8 cellular contexts compared by ENCODE assay signal in the genomic region with DNA sequence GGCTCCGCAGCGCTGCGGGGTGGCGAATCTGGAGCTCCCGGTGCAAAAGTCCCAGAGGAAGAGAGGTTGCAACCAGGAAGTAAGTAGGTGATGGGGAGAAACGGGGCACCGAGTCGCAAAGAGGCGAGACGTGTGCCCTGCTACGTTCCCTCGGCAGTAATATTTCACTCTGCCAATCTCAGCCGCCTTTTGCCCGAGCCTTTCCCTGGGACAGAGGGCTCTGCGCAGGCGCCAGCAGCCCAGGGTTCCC. TPM values are rescaled to one million over a fixed set of nuclear protein-coding genes. Genes with fewer than 3 reads are reported as not detected.
DNase-seq lines count a peak whose midpoint lies in the region; TF ChIP-seq lines count a peak whose summit lies in the region.

A gene (minus strand): TSS at position 171 of the 250 bp plus-strand sequence. CDS start 495 bp downstream, outside the sequence.

- POLR2A ChIA-PET in CD4-positive, alpha-beta memory T cell (lab: Charles Lee; ENCODE audit: partially characterized antibody) = interaction anchor here (0.7 to 16.2 kb wide), 18 partner anchors 9 to 227 kb away, joined by 3 to 494 read pairs (median 7); a partner anchor contains a TSS
- POLR2A ChIA-PET in PC-9 (lab: Charles Lee; ENCODE audit: unreplicated experiment) = interaction anchor here (0.6 to 1.4 kb wide), 7 partner anchors 13 to 87 kb away, joined by 3 to 11 read pairs (median 5); a partner anchor contains a TSS

- peak within 1 kb of the TSS; percentile 80 to 99 (median 98) for H3K4me3 Mint-ChIP-seq in CD4-positive, alpha-beta memory T cell
- H3K4me3 Mint-ChIP-seq in neural crest cell = peak within 1 kb of the TSS; percentile 85

- no TSS peak for BruUV-seq in PC-9 (replicated peaks; lab: Mats Ljungman, UMichigan)

- peak within 1 kb of the TSS; percentile 92 for H3K27ac ChIP-seq in CD4-positive, alpha-beta memory T cell (ENCODE audit: low read depth, low read length)
- peak within 1 kb of the TSS; percentile 81 for H3K27ac ChIP-seq in PC-9
- peak within 1 kb of the TSS; percentile 96 to 100 for H3K27ac ChIP-seq in esophagus (ENCODE audit: low read depth in 2 of 2, low read length in 1 of 2)

- no peaks in the 10 kb centered on the region for H4K20me1 ChIP-seq in PC-9 (ENCODE audit: insufficient read depth)

- peaks cover 22 to 27% of the 10 kb centered on the region in 2 donors for H3K36me3 Mint-ChIP-seq in CD4-positive, alpha-beta memory T cell
- peaks cover 2% of the 10 kb centered on the region for H3K36me3 Mint-ChIP-seq in neural crest cell (ENCODE audit: low read depth)

- peaks cover 23% of the 10 kb centered on the region for H3K79me2 ChIP-seq in PC-9 (ENCODE audit: low read depth)

- DNase-seq in CD4-positive, alpha-beta memory T cell = no peak
- DNase-seq in PC-9 = no peak
- no peak for DNase-seq in neural crest cell (ENCODE audit: low read depth, low spot score)
- no peak for DNase-seq in SK-N-DZ (ENCODE audit: low spot score)
- no peak for DNase-seq in NCI-H1105 treated with DMSO at 0.1 percent for 48 hours (lab: John Stamatoyannopoulos, UW)
- no peak for DNase-seq in putamen (ENCODE audit: low spot score)
- DNase-seq in activated CD4-positive, alpha-beta T cell treated with anti-CD3 and anti-CD28 coated beads for 48 hours = no peak

- peaks cover 32% of the 10 kb centered on the region for H3F3A ChIP-seq in PC-9 (ENCODE audit: insufficient read depth, low read depth)

- CTCF ChIA-PET in CD4-positive, alpha-beta memory T cell (lab: Charles Lee; ENCODE audit: partially characterized antibody) = interaction anchor here (0.5 to 21.9 kb wide), 8 partner anchors 11 to 91 kb away, joined by 3 to 543 read pairs (median 6); a partner anchor contains a TSS
- CTCF ChIA-PET in PC-9 (lab: Charles Lee) = interaction anchor here (1.4 kb wide), 1 partner anchor 13 kb away, joined by 8 read pairs; no protein-coding TSS in a partner anchor

- peak within 1 kb of the TSS; percentile 86 to 99 (median 94) for H3K27ac Mint-ChIP-seq in CD4-positive, alpha-beta memory T cell
- H3K27ac Mint-ChIP-seq in neural crest cell (ENCODE audit: unreplicated experiment) = peak within 1 kb of the TSS; percentile 16

- H3K27me3 ChIP-seq in CD4-positive, alpha-beta memory T cell (ENCODE audit: insufficient read depth, low read length) = no peaks in the 10 kb centered on the region
- no peaks in the 10 kb centered on the region for H3K27me3 ChIP-seq in PC-9 (ENCODE audit: insufficient read depth, low read depth)
- H3K27me3 ChIP-seq in esophagus (ENCODE audit: control insufficient read depth in 1 of 2, insufficient read depth in 2 of 2, low read length in 2 of 2) = no peaks in the 10 kb centered on the region

- H3K27me3 Mint-ChIP-seq in CD4-positive, alpha-beta memory T cell = no peaks in the 10 kb centered on the region
- peaks cover 24% of the 10 kb centered on the region for H3K27me3 Mint-ChIP-seq in neural crest cell (ENCODE audit: low read depth)

- H3K9me2 ChIP-seq in PC-9 (ENCODE audit: insufficient read depth) = no peaks in the 10 kb centered on the region

- H3K36me3 ChIP-seq in CD4-positive, alpha-beta memory T cell (ENCODE audit: insufficient read depth, low read length) = peaks cover under 1% of the 10 kb centered on the region
- H3K36me3 ChIP-seq in PC-9 (ENCODE audit: low read depth) (peaks cover 7% of the 10 kb centered on the region; the same call in 1 of the 2 replicates), esophagus (ENCODE audit: control insufficient read depth in 2 of 2, insufficient read depth in 2 of 2, low read length in 1 of 2) (peaks cover 2 to 14% of the 10 kb centered on the region in 2 donors)

- no peak for TF ChIP-seq CTCF in PC-9 (conservative IDR thresholded peaks at IDR 0.05)
- no peak for TF ChIP-seq CTCF in neural crest cell (conservative IDR thresholded peaks at IDR 0.05)

- peak within 1 kb of the TSS; percentile 79 for H3K4me2 ChIP-seq in PC-9

- 0% methylated on average over 15 to 16 of the region's 16 CpGs for WGBS in esophagus, 2 donors

- peak within 1 kb of the TSS; percentile 73 to 96 for H3K4me3 ChIP-seq in CD4-positive, alpha-beta memory T cell (ENCODE audit: low read length in 2 of 2)
- H3K4me3 ChIP-seq in PC-9 (peak within 1 kb of the TSS; percentile 89), esophagus (ENCODE audit: low read depth in 1 of 2, low read length in 2 of 2) (peak within 1 kb of the TSS; percentile 74 to 98)

- no peaks in the 10 kb centered on the region for H3K9me3 Mint-ChIP-seq in CD4-positive, alpha-beta memory T cell
- no peaks in the 10 kb centered on the region for H3K9me3 Mint-ChIP-seq in neural crest cell

- peaks cover 90% of the 10 kb centered on the region for H3K4me1 ChIP-seq in CD4-positive, alpha-beta memory T cell (ENCODE audit: insufficient read depth, low read length)
- H3K4me1 ChIP-seq in PC-9 (replicated peaks; ENCODE audit: insufficient read depth) (peaks cover 56% of the 10 kb centered on the region), esophagus (ENCODE audit: control insufficient read depth in 2 of 2, insufficient read depth in 2 of 2, low read length in 1 of 2) (peaks cover 7 to 31% of the 10 kb centered on the region in 2 donors)

- intact Hi-C loops in CD4-positive, alpha-beta memory T cell (cut with micrococcal nuclease) = no loop called here
- intact Hi-C loops in PC-9 (cut with micrococcal nuclease; ENCODE audit: unreplicated experiment) = no loop called here

- H3K4me1 Mint-ChIP-seq in CD4-positive, alpha-beta memory T cell = peaks cover 65 to 96% (median 82%) of the 10 kb centered on the region in 4 donors
- H3K4me1 Mint-ChIP-seq in neural crest cell = peaks cover 34% of the 10 kb centered on the region

- no peaks in the 10 kb centered on the region for H3K9me3 ChIP-seq in CD4-positive, alpha-beta memory T cell (ENCODE audit: control insufficient read depth in 1 of 2, low read length in 2 of 2)
- H3K9me3 ChIP-seq in PC-9 (ENCODE audit: insufficient read depth, low read depth) (no peaks in the 10 kb centered on the region), esophagus (ENCODE audit: control insufficient read depth in 2 of 2, insufficient read depth in 1 of 2, low read depth in 1 of 2, low read length in 1 of 2) (no peaks in the 10 kb centered on the region)

- peak within 1 kb of the TSS; percentile 85 for H2AFZ ChIP-seq in PC-9

RNA-seq across cellular contexts. Expression of the gene that starts here (rescaled TPM):
- 10 to 100 TPM; 14.8 to 15.1 TPM for total RNA-seq in CD4-positive, alpha-beta memory T cell
- polyA plus RNA-seq in CD4-positive, alpha-beta memory T cell = 10 to 100 TPM in 1 of 2 donors, 1 to 10 TPM in 1; 5.7 to 12.3 TPM
- total RNA-seq in PC-9 (2021) = 9.3 and 10.7 TPM in 2 replicates
- polyA plus RNA-seq in esophagus = 10 to 100 TPM; 23.6 to 24.6 TPM
- 2.5 and 2.8 TPM in 2 replicates for total RNA-seq in neural crest cell
- 2.2 and 2.4 TPM in 2 replicates for polyA plus RNA-seq in SK-N-DZ (2014; cell fraction: cytosol; rRNA removed)
- polyA plus RNA-seq in SK-N-DZ (2014; cell fraction: nucleus; rRNA removed) = 1.3 and 1.4 TPM in 2 replicates
